ENCODE assay signal across 31 cellular contexts in the genomic region with DNA sequence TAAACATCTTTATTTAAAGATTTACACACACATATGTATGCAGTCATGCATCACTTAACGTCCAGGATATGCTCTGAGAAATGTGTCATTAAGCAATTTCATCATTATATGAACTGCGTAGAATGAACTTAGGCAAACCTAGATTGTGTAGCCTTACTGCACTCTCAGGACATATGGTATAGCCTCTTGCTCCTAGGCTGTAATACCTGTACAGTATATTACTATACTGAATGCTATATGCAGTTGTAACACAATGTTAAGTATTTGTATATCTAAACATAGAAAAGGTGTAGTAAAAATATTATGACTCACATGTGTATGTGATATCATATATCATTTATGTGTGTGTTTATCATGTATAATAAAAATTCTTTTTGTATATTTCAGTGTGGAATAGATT.
"Had no signal": no experiment of that assay in that cellular context is flagged by ENCODE, and none has a peak within 500 bp of the region (broad histone marks: within the 10 kb centered on the region; RNA-seq: fewer than 3 reads in every experiment).

No MANE protein-coding gene starts in this region.

- H3K27me3 ChIP-seq: ascending aorta, cardiac muscle cell had no signal

- H3K27ac ChIP-seq: ascending aorta, cardiac muscle cell, WERI-Rb-1 had no signal

- FAIRE-seq: bronchial epithelial cell had no signal

- H3K9me3 ChIP-seq: ascending aorta had no signal

- ATAC-seq: activated CD4-positive, alpha-beta T cell treated with anti-CD3 and anti-CD28 coated beads for 36 hours; activated CD4-positive, CD25-positive, alpha-beta regulatory T cell treated with anti-CD3 and anti-CD28 coated beads, Interleukin-2, amount 50 U/mL, for 24 hours; activated CD8-positive, alpha-beta memory T cell treated with anti-CD3 and anti-CD28 coated beads, Interleukin-2, amount 10 ng/mL, durations not matched to agents 7 days and 5 days; activated CD8-positive, alpha-beta T cell treated with anti-CD3 and anti-CD28 coated beads, Interleukin-2, amount 10 ng/mL, durations not matched to agents 7 days and 5 days; activated naive CD8-positive, alpha-beta T cell treated with anti-CD3 and anti-CD28 coated beads, Interleukin-2, amount 50 U/mL, for 24 hours; WTC11 had no signal

- H3K4me3 ChIP-seq: ascending aorta, cardiac muscle cell had no signal

- H3K4me1 ChIP-seq: ascending aorta had no signal

- DNase-seq: activated CD4-positive, alpha-beta memory T cell treated with anti-CD3 and anti-CD28 coated beads, Interleukin-2, amount 10 ng/mL, durations not matched to agents 7 days and 5 days; activated CD4-positive, alpha-beta T cell treated with anti-CD3 and anti-CD28 coated beads for 1 hour; activated CD4-positive, alpha-beta T cell treated with anti-CD3 and anti-CD28 coated beads for 36 hours; activated CD4-positive, alpha-beta T cell treated with anti-CD3 and anti-CD28 coated beads for 48 hours; activated CD4-positive, alpha-beta T cell treated with anti-CD3 and anti-CD28 coated beads, Interleukin-2, amount 10 ng/mL, durations not matched to agents 7 days and 5 days; activated CD4-positive, alpha-beta T cell treated with anti-CD3 and anti-CD28 coated beads, Interleukin-2, amount 50 U/mL, for 48 hours; activated CD4-positive, CD25-positive, alpha-beta regulatory T cell; activated CD8-positive, alpha-beta memory T cell treated with anti-CD3 and anti-CD28 coated beads for 24 hours; activated CD8-positive, alpha-beta memory T cell treated with anti-CD3 and anti-CD28 coated beads, Interleukin-2, amount 10 ng/mL, durations not matched to agents 7 days and 5 days; activated CD8-positive, alpha-beta memory T cell treated with anti-CD3 and anti-CD28 coated beads, Interleukin-2, amount 50 U/mL, for 48 hours; activated CD8-positive, alpha-beta T cell treated with anti-CD3 and anti-CD28 coated beads, Interleukin-2, amount 10 ng/mL, durations not matched to agents 7 days and 5 days; activated effector memory CD4-positive, alpha-beta T cell treated with Interleukin-2 at 50 U/mL for 16 hours; activated gamma-delta T cell; activated naive CD4-positive, alpha-beta T cell treated with anti-CD3 and anti-CD28 coated beads, Interleukin-2, amount 10 ng/mL, durations not matched to agents 7 days and 5 days; activated naive CD4-positive, alpha-beta T cell treated with Interleukin-2 at 50 U/mL for 16 hours; activated naive CD8-positive, alpha-beta T cell treated with anti-CD3 and anti-CD28 coated beads, Interleukin-2, amount 10 ng/mL, durations not matched to agents 7 days and 5 days; activated naive CD8-positive, alpha-beta T cell treated with anti-CD3 and anti-CD28 coated beads, Interleukin-2, amount 50 U/mL, for 24 hours; activated T-cell treated with anti-CD3 and anti-CD28 coated beads, Interleukin-2, amount 50 U/mL, for 24 hours; activated T-cell treated with anti-CD3 and anti-CD28 coated beads, Interleukin-2, amount 50 U/mL, for 48 hours; amygdala; anterior cingulate cortex; caudate nucleus; cerebellar nuclear complex; T-helper 2 cell; T-helper 9 cell; WERI-Rb-1 had no signal
